Comparison of ENCODE assay signal across 1 cellular context in genomic region chr2:240560480-240561324, GRCh38.
TF ChIP-seq lines count a peak whose summit lies in the region.

No MANE protein-coding gene starts in this region.

TF ChIP-seq in HepG2, 621 proteins besides CTCF, POLR2A, EP300 and RAD21 (continued from another document and continues in another):
- TF ChIP-seq ZEB1 (IDR thresholded peaks at IDR 0.05; ENCODE audit: insufficient replicate concordance, low read depth) (no peak), ZNF549 (CRISPR knock-in tag; IDR thresholded peaks at IDR 0.05) (no peak), ZNF576 (CRISPR knock-in tag; IDR thresholded peaks at IDR 0.05) (no peak), ZNF546 (CRISPR knock-in tag; conservative IDR thresholded peaks at IDR 0.05) (peak; percentile 98), FOSL1 (CRISPR knock-in tag; IDR thresholded peaks at IDR 0.05; ENCODE audit: borderline replicate concordance) (no peak), CHCHD3 (CRISPR knock-in tag; IDR thresholded peaks at IDR 0.05) (peak; percentile 82; the same call in 1 of the 2 replicates), ZNF235 (CRISPR knock-in tag; IDR thresholded peaks at IDR 0.05; ENCODE audit: borderline replicate concordance) (peak; percentile 82; the same call in 1 of the 2 replicates), SP4 (CRISPR knock-in tag; IDR thresholded peaks at IDR 0.05) (peak; percentile 100), ZC3H13 (CRISPR knock-in tag; IDR thresholded peaks at IDR 0.05) (no peak; the same call in 1 of the 2 replicates), RNF2 (conservative IDR thresholded peaks at IDR 0.05; ENCODE audit: low read depth) (peak; percentile 98), SIN3B (IDR thresholded peaks at IDR 0.05; ENCODE audit: low read length) (no peak), ZNF512 (CRISPR knock-in tag; IDR thresholded peaks at IDR 0.05) (no peak), ZNF616 (CRISPR knock-in tag; IDR thresholded peaks at IDR 0.05; ENCODE audit: low read depth) (peak; percentile 96), MYNN (CRISPR knock-in tag; IDR thresholded peaks at IDR 0.05; ENCODE audit: low read depth) (no peak), NPAS2 (CRISPR knock-in tag; IDR thresholded peaks at IDR 0.05; ENCODE audit: borderline replicate concordance) (no peak; the same call in 1 of the 2 replicates), ZNF550 (CRISPR knock-in tag; IDR thresholded peaks at IDR 0.05; ENCODE audit: borderline replicate concordance) (no peak), ZKSCAN8 (CRISPR knock-in tag; IDR thresholded peaks at IDR 0.05; ENCODE audit: borderline replicate concordance) (0 out of 2 replicates have a peak, but pooled peaks have one; percentile 26), HES4 (CRISPR knock-in tag; IDR thresholded peaks at IDR 0.05; ENCODE audit: borderline replicate concordance) (peak; percentile 99), ZNF124 (CRISPR knock-in tag; IDR thresholded peaks at IDR 0.05) (peak; percentile 66), TFDP1 (CRISPR knock-in tag; IDR thresholded peaks at IDR 0.05; ENCODE audit: borderline replicate concordance) (peak; percentile 89; the same call in 1 of the 2 replicates), ZNF264 (CRISPR knock-in tag; IDR thresholded peaks at IDR 0.05) (no peak), PRDM4 (CRISPR knock-in tag; IDR thresholded peaks at IDR 0.05; ENCODE audit: borderline replicate concordance) (no peak), HCFC1 (IDR thresholded peaks at IDR 0.05; ENCODE audit: low read depth, low read length) (peak; percentile 25; the same call in 1 of the 2 replicates), GLI4 (CRISPR knock-in tag; IDR thresholded peaks at IDR 0.05; ENCODE audit: borderline replicate concordance) (peak; percentile 87; the same call in 1 of the 2 replicates), JUN (CRISPR knock-in tag; IDR thresholded peaks at IDR 0.05) (peak; percentile 53; the same call in 1 of the 2 replicates), DR1 (CRISPR knock-in tag; IDR thresholded peaks at IDR 0.05) (peak; percentile 96), SCMH1 (CRISPR knock-in tag; IDR thresholded peaks at IDR 0.05; ENCODE audit: borderline replicate concordance) (no peak), IRX3 (CRISPR knock-in tag; IDR thresholded peaks at IDR 0.05; ENCODE audit: borderline replicate concordance, low read depth) (no peak; the same call in none of the 2 replicates), HIC2 (CRISPR knock-in tag; IDR thresholded peaks at IDR 0.05; ENCODE audit: low read depth) (peak; percentile 15; the same call in 1 of the 2 replicates), ZNF441 (CRISPR knock-in tag; IDR thresholded peaks at IDR 0.05; ENCODE audit: borderline replicate concordance) (peak; percentile 88), ZSCAN30 (CRISPR knock-in tag; IDR thresholded peaks at IDR 0.05) (peak; percentile 11), REL (CRISPR knock-in tag; conservative IDR thresholded peaks at IDR 0.05) (no peak; the same call in 1 of the 2 replicates), ZNF597 (CRISPR knock-in tag; IDR thresholded peaks at IDR 0.05) (no peak), GTF2F1 (IDR thresholded peaks at IDR 0.05; ENCODE audit: low read length) (no peak), ZNF75D (CRISPR knock-in tag; IDR thresholded peaks at IDR 0.05; ENCODE audit: borderline replicate concordance) (0 out of 2 replicates have a peak, but pooled peaks have one; percentile 45), CBX2 (IDR thresholded peaks at IDR 0.05; ENCODE audit: low read depth, low read length) (no peak), CBX2 (CRISPR knock-in tag; IDR thresholded peaks at IDR 0.05; ENCODE audit: low read depth) (0 out of 2 replicates have a peak, but pooled peaks have one; percentile 40), HMG20B (CRISPR knock-in tag; conservative IDR thresholded peaks at IDR 0.05) (peak; percentile 46; the same call in 1 of the 2 replicates), WIZ (CRISPR knock-in tag; IDR thresholded peaks at IDR 0.05) (no peak; the same call in 1 of the 2 replicates), ZSCAN21 (CRISPR knock-in tag; IDR thresholded peaks at IDR 0.05; ENCODE audit: borderline replicate concordance) (peak; percentile 94; the same call in 1 of the 2 replicates), DRAP1 (CRISPR knock-in tag; IDR thresholded peaks at IDR 0.05) (peak; percentile 97), ZNF569 (CRISPR knock-in tag; IDR thresholded peaks at IDR 0.05; ENCODE audit: borderline replicate concordance) (0 out of 2 replicates have a peak, but pooled peaks have one; percentile 23), ZSCAN29 (CRISPR knock-in tag; conservative IDR thresholded peaks at IDR 0.05) (no peak), ZNF510 (CRISPR knock-in tag; IDR thresholded peaks at IDR 0.05; ENCODE audit: low read depth) (no peak), ZNF557 (CRISPR knock-in tag; IDR thresholded peaks at IDR 0.05) (no peak), ZNF772 (CRISPR knock-in tag; IDR thresholded peaks at IDR 0.05) (peak; percentile 70; the same call in 1 of the 2 replicates), XBP1 (CRISPR knock-in tag; IDR thresholded peaks at IDR 0.05) (no peak), TERF1 (CRISPR knock-in tag; IDR thresholded peaks at IDR 0.05) (no peak), POLR2AphosphoS5 (IDR thresholded peaks at IDR 0.05; ENCODE audit: low read depth, low read length) (peak; percentile 97), ZFP62 (CRISPR knock-in tag; IDR thresholded peaks at IDR 0.05) (no peak), ZNF580 (CRISPR knock-in tag; IDR thresholded peaks at IDR 0.05; ENCODE audit: borderline replicate concordance, low read depth) (peak; percentile 43; the same call in 1 of the 2 replicates), MXD1 (CRISPR knock-in tag; IDR thresholded peaks at IDR 0.05) (peak; percentile 90; the same call in 1 of the 2 replicates), USF2 (IDR thresholded peaks at IDR 0.05; ENCODE audit: low read depth, low read length) (no peak), USF2 (CRISPR knock-in tag; IDR thresholded peaks at IDR 0.05; ENCODE audit: borderline replicate concordance) (no peak), ATF7-NPFF (CRISPR knock-in tag; IDR thresholded peaks at IDR 0.05; ENCODE audit: low read depth) (peak; percentile 89; the same call in 1 of the 2 replicates), ZNF572 (CRISPR knock-in tag; IDR thresholded peaks at IDR 0.05) (no peak), ATRX (CRISPR knock-in tag; IDR thresholded peaks at IDR 0.05; ENCODE audit: borderline replicate concordance) (no peak)
